In the genomic region with DNA sequence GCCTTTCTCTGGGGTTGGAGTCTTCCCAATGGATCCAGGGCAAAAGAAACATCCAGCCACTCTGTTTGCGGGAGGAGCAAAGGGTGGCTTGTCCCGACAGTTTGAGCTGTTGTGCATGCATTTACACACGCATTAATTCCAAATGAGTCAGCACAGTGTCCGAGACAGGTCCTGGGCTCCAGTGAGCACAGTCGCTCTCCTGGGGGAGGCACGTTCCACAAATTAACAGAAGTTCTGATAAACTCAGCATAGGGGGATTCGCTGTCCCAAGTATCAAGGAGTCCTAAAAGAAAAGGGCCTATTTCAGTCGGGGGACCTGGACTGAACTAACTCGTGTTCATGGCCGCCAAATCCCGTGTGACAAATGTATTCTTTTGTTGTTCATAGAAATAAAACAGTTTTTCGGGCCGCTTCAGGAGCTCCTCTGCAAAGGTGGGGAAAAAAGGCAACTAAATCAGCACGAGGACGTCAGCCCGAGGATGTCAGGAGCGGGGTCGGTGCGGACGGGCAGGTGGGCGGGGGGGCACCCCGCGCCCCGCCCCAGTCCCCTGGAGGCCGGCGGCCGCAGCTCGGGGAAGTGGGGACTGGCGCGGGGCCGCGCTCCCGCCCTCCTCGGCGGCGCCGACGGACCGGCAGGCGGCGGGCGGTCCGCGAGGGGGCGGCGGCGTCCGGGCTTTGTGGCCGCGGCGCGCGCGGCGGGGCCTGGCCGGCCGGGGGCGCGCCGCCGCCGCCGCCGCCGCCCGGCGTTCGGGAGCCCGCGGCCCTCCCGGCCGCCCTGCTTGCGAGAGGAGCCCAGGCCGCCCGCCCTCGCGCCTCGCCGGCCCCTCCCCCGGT, we compare ENCODE assay signal across 8 cellular contexts. TPM values are rescaled to one million over a fixed set of nuclear protein-coding genes. Genes with fewer than 3 reads are reported as not detected.
DNase-seq lines count a peak whose midpoint lies in the region; ATAC-seq, FAIRE-seq and TF ChIP-seq lines count a peak whose summit lies in the region.

A gene with protein sequence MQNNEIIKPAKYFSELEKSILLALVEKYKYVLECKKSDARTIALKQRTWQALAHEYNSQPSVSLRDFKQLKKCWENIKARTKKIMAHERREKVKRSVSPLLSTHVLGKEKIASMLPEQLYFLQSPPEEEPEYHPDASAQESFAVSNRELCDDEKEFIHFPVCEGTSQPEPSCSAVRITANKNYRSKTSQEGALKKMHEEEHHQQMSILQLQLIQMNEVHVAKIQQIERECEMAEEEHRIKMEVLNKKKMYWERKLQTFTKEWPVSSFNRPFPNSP (plus strand): TSS at position 612 of the 834 bp plus-strand sequence. CDS start 14,796 bp downstream, outside the sequence.

- H4K20me1 ChIP-seq in keratinocyte (ENCODE audit: control insufficient read depth, extremely low read depth, insufficient read depth, low read length) = no peaks in the 10 kb centered on the region

- no peak for TF ChIP-seq CTCF in WERI-Rb-1 (IDR thresholded peaks at IDR 0.05; ENCODE audit: low read depth, low read length)
- TF ChIP-seq CTCF in keratinocyte (optimal IDR thresholded peaks at IDR 0.05 in 1 of 3, IDR thresholded peaks at IDR 0.05 in 1 of 3, conservative IDR thresholded peaks at IDR 0.05 in 1 of 3; ENCODE audit: extremely low read depth in 1 of 3, insufficient read depth in 2 of 3, low read length in 3 of 3) = peak in 1 of 3 experiments; percentile 8

- H3K4me3 ChIP-seq in WERI-Rb-1 (ENCODE audit: low read depth, low read length) (peak within 1 kb of the TSS; percentile 87), keratinocyte (ENCODE audit: control insufficient read depth in 2 of 3, extremely low read depth in 1 of 3, insufficient read depth in 2 of 3, low read depth in 1 of 3, low read length in 3 of 3) (peak within 1 kb of the TSS; percentile 74 to 93 (median 92))

- peak; percentile 78 for ATAC-seq in HG02763 (IDR thresholded peaks at IDR 0.05; ENCODE audit: unreplicated experiment)

- DNase-seq in NCI-H1436 (lab: John Stamatoyannopoulos, UW) (peak; percentile 56), NCI-H1436 treated with DMSO at 0.1 percent for 48 hours (lab: John Stamatoyannopoulos, UW) (no peak), NCI-H128 (lab: John Stamatoyannopoulos, UW; ENCODE audit: unreplicated experiment) (peak; percentile 26), WERI-Rb-1 (peak; percentile 70), cerebellar cortex (ENCODE audit: low spot score) (peak; percentile 51), keratinocyte (ENCODE audit: low read depth, low spot score) (no peak)
- peak; percentile 53 for DNase-seq in stimulated activated CD4-positive, alpha-beta T cell treated with anti-CD3 and anti-CD28 coated beads, Interleukin-12 subunit alpha, Interleukin-12 subunit beta, amount 100 ng/mL, for 4 hours

- H3K4me2 ChIP-seq in keratinocyte (ENCODE audit: control insufficient read depth, extremely low read depth, insufficient read depth, low read depth, low read length) = peak within 1 kb of the TSS; percentile 94

- peaks cover 35% of the 10 kb centered on the region for H3K79me2 ChIP-seq in keratinocyte (ENCODE audit: control insufficient read depth, insufficient read depth, low read length)

- H3K4me1 ChIP-seq in keratinocyte (ENCODE audit: control insufficient read depth, extremely low read depth, insufficient read depth, low read length) = peaks cover 39% of the 10 kb centered on the region

- dilution Hi-C loops in keratinocyte (cut with MboI; ENCODE audit: extremely low pct_ligation_motif_present, low sequenced_read_pairs) = no loop called here

- peak within 1 kb of the TSS; percentile 91 for H3K27ac ChIP-seq in WERI-Rb-1
- peak within 1 kb of the TSS; percentile 99 for H3K27ac ChIP-seq in keratinocyte (ENCODE audit: control insufficient read depth, insufficient read depth, low read length)

- H3K9ac ChIP-seq in keratinocyte (ENCODE audit: control insufficient read depth, extremely low read depth, insufficient read depth, low read length) = peak within 1 kb of the TSS; percentile 95

- peak; percentile 64 for FAIRE-seq in keratinocyte (lab: Jason Lieb, UNC)

- peak within 1 kb of the TSS; percentile 88 for H2AFZ ChIP-seq in keratinocyte (ENCODE audit: control insufficient read depth, low read length)

- H3K9me3 ChIP-seq in WERI-Rb-1 (ENCODE audit: severe bottlenecking) (no peaks in the 10 kb centered on the region), keratinocyte (ENCODE audit: control insufficient read depth, low read depth, low read length) (no peaks in the 10 kb centered on the region)

- H3K9me1 ChIP-seq in keratinocyte (ENCODE audit: control insufficient read depth, extremely low read depth, insufficient read depth, low read length) = no peaks in the 10 kb centered on the region

- H3K36me3 ChIP-seq in WERI-Rb-1 = peaks cover 4% of the 10 kb centered on the region; the same call in 1 of the 2 replicates
- H3K36me3 ChIP-seq in keratinocyte (ENCODE audit: control insufficient read depth in 2 of 2, extremely low read depth in 1 of 2, insufficient read depth in 2 of 2, low read length in 2 of 2) = no peaks in the 10 kb centered on the region

- no peaks in the 10 kb centered on the region for H3K27me3 ChIP-seq in WERI-Rb-1 (ENCODE audit: insufficient read depth, low read depth, severe bottlenecking)
- H3K27me3 ChIP-seq in keratinocyte (ENCODE audit: control insufficient read depth, extremely low read depth, insufficient read depth, low read length) = no peaks in the 10 kb centered on the region

RNA-seq across cellular contexts. Expression of the gene that starts here (rescaled TPM):
- 23.3 to 66.2 TPM (median 50.7 TPM) in 3 replicates for polyA plus RNA-seq in keratinocyte
- polyA plus RNA-seq in keratinocyte (2011; ENCODE audit: low read depth) = 11.4 TPM
- 41.4 and 49.1 TPM in 2 replicates for polyA plus RNA-seq in keratinocyte (2011; cell fraction: cytosol; rRNA removed)
- 24.3 and 30.9 TPM in 2 replicates for polyA plus RNA-seq in keratinocyte (2011; cell fraction: nucleus; rRNA removed)
- 19.7 and 52.1 TPM in 2 replicates for polyA plus RNA-seq in keratinocyte (2012; ENCODE audit: low replicate concordance)
- 10.5 to 28.8 TPM (median 22.3 TPM) in 3 replicates for polyA minus RNA-seq in keratinocyte
- polyA minus RNA-seq in keratinocyte (2011; cell fraction: cytosol; rRNA and poly(A)+ RNA removed) = 42.0 TPM
- polyA minus RNA-seq in keratinocyte (2011; cell fraction: nucleus; rRNA and poly(A)+ RNA removed) = 9.6 and 15.5 TPM in 2 replicates

Comparison
In these comparisons a context has a peak if more than half of its experiments do, and no peak if none do; other contexts are left out.
1. DNase-seq: peak in NCI-H1436 (single experiment), NCI-H128 (single experiment), WERI-Rb-1 (single experiment), cerebellar cortex (single experiment) and stimulated activated CD4-positive, alpha-beta T cell treated with anti-CD3 and anti-CD28 coated beads, Interleukin-12 subunit alpha, Interleukin-12 subunit beta, amount 100 ng/mL, for 4 hours (single experiment); none in NCI-H1436 treated with DMSO at 0.1 percent for 48 hours (single experiment) and keratinocyte (single experiment).